In genomic region chr2:129877795-129878775, GRCh38 we compare ENCODE assay signal across 7 cellular contexts.
DNase-seq lines count a peak whose midpoint lies in the region; ATAC-seq and TF ChIP-seq lines count a peak whose summit lies in the region.

No MANE protein-coding gene starts in this region.

- H3K79me2 ChIP-seq in mammary epithelial cell (ENCODE audit: insufficient read depth, low read length), result no peaks in the 10 kb centered on the region

- H3K36me3 ChIP-seq in ES-I3 (ENCODE audit: insufficient read depth, low read length) (no peaks in the 10 kb centered on the region), mammary epithelial cell (ENCODE audit: insufficient read depth, low read length) (no peaks in the 10 kb centered on the region)

- dilution Hi-C loops in mammary epithelial cell (cut with HindIII; ENCODE audit: low sequenced_read_pairs), result no loop called here

- H3K9me3 ChIP-seq in ES-I3 (ENCODE audit: control insufficient read depth, insufficient read depth, low read length) (no peaks in the 10 kb centered on the region), mammary epithelial cell (replicated peaks; ENCODE audit: insufficient read depth, low read length) (no peaks in the 10 kb centered on the region)

- no peak overlapping the region for H2AFZ ChIP-seq in mammary epithelial cell (ENCODE audit: low read depth, low read length)

- DNase-seq in H4 (ENCODE audit: low spot score), result peak; percentile 77
- peak; percentile 37 for DNase-seq in NCI-H526 treated with DMSO at 0.1 percent for 48 hours (lab: John Stamatoyannopoulos, UW)
- no peak for DNase-seq in mammary epithelial cell
- DNase-seq in kidney glomerular epithelial cell (lab: John Stamatoyannopoulos, UW), result peak; percentile 26
- peak; percentile 23 for DNase-seq in smooth muscle cell of the brain vasculature (ENCODE audit: low read depth, low spot score)

- in situ Hi-C loops in mammary epithelial cell (cut with MboI; ENCODE audit: low sequenced_read_pairs in 2 of 2), result no loop called here

- peak overlapping the region; percentile 7 for H3K4me2 ChIP-seq in mammary epithelial cell (ENCODE audit: insufficient read depth, low read depth, low read length)

- H3K4me3 ChIP-seq in mammary epithelial cell (replicated peaks in 1 of 3; ENCODE audit: insufficient read depth in 1 of 3, low read depth in 2 of 3, low read length in 3 of 3), result peak overlapping the region in 2 of 3 experiments; percentile 22

- peak overlapping the region; percentile 68; the same call in 1 of the 2 replicates for H3K9ac ChIP-seq in ES-I3 (ENCODE audit: low read depth, low read length)
- H3K9ac ChIP-seq in mammary epithelial cell (ENCODE audit: insufficient read depth, low read length), result no peak overlapping the region

- CTCF ChIA-PET in mammary epithelial cell (lab: Charles Lee; ENCODE audit: low non-redundant PET), result no interaction called here

- no peak for TF ChIP-seq CTCF in mammary epithelial cell (conservative IDR thresholded peaks at IDR 0.05 in 1 of 2, IDR thresholded peaks at IDR 0.05 in 1 of 2; ENCODE audit: extremely low read depth in 1 of 2, insufficient read depth in 1 of 2, low read depth in 1 of 2, low read length in 2 of 2)

- H4K20me1 ChIP-seq in mammary epithelial cell (ENCODE audit: insufficient read depth, low read length), result no peaks in the 10 kb centered on the region

- BruUV-seq in mammary epithelial cell (replicated peaks; lab: Mats Ljungman, UMichigan), result no TSS peak

- WGBS in mammary epithelial cell (ENCODE audit: low coverage, missing lambda C conversion rate), result 60% methylated on average over 29 of the region's 50 CpGs

- no peak for ATAC-seq in HG03175 (IDR thresholded peaks at IDR 0.05; ENCODE audit: unreplicated experiment)

- H3K4me1 ChIP-seq in ES-I3 (ENCODE audit: insufficient read depth, low read length) (no peaks in the 10 kb centered on the region), mammary epithelial cell (ENCODE audit: insufficient read depth, low read length) (no peaks in the 10 kb centered on the region)

- H3K27ac ChIP-seq in mammary epithelial cell (ENCODE audit: insufficient read depth, low read depth, low read length), result no peak overlapping the region

- no peaks in the 10 kb centered on the region for H3K27me3 ChIP-seq in mammary epithelial cell (ENCODE audit: insufficient read depth, low read length)

- intact Hi-C loops in mammary epithelial cell (cut with micrococcal nuclease), result no loop called here
